Comparison of ENCODE assay signal across 17 cellular contexts in the genomic region with DNA sequence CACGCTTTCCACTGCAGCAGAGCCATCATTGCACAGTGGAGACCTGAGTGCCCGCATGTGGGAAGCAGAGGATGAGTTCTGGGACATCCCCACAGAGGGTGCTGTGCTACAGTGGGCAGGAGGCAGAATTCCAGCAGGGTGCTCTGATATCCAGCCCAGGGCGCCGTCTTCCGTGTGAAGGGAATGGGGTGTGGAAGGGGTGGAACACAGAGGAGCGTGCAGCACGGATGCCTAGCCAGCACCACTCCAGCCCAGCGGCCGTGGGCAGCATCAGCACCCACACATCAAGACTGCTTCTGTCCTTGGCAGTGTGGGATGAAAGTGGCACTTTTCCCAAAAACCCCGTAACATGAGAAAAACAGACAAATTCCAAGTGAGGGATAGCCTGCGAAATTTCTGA.
"Had no signal": no experiment of that assay in that cellular context is flagged by ENCODE, and none has a peak within 500 bp of the region (broad histone marks: within the 10 kb centered on the region; RNA-seq: fewer than 3 reads in every experiment).

No MANE protein-coding gene starts in this region.

- H3K27ac Mint-ChIP-seq: activated naive CD4-positive, alpha-beta T cell treated with anti-CD3 and anti-CD28 coated beads, Interleukin-2, amount 50 U/mL, for 24 hours; activated T-helper 1 cell treated with anti-CD3 and anti-CD28 coated beads, Interleukin-12 subunit alpha, Interleukin-12 subunit beta, Interleukin-2, Interleukin-4 antibody, amounts not matched to agents 30 ng/mL and 10 ng/mL and 1 ng/mL, durations not matched to agents 14 hours and 24 hours and 36 hours had no signal

- H3K27me3 ChIP-seq: foreskin keratinocyte, hepatocyte, pancreas, tibial artery had no signal

- H3K4me3 Mint-ChIP-seq: activated naive CD4-positive, alpha-beta T cell treated with anti-CD3 and anti-CD28 coated beads, Interleukin-2, amount 50 U/mL, for 24 hours; activated T-helper 1 cell treated with anti-CD3 and anti-CD28 coated beads, Interleukin-12 subunit alpha, Interleukin-12 subunit beta, Interleukin-2, Interleukin-4 antibody, amounts not matched to agents 30 ng/mL and 10 ng/mL and 1 ng/mL, durations not matched to agents 14 hours and 24 hours and 36 hours; brain; naive thymus-derived CD4-positive, alpha-beta T cell had no signal

- H3K27ac ChIP-seq: foreskin keratinocyte, hepatocyte, pancreas, tibial artery had no signal

- H3K9me3 Mint-ChIP-seq: activated naive CD4-positive, alpha-beta T cell treated with anti-CD3 and anti-CD28 coated beads, Interleukin-2, amount 50 U/mL, for 24 hours; activated T-helper 1 cell treated with anti-CD3 and anti-CD28 coated beads, Interleukin-12 subunit alpha, Interleukin-12 subunit beta, Interleukin-2, Interleukin-4 antibody, amounts not matched to agents 30 ng/mL and 10 ng/mL and 1 ng/mL, durations not matched to agents 14 hours and 24 hours and 36 hours; immature natural killer cell; naive thymus-derived CD4-positive, alpha-beta T cell had no signal

- DNase-seq: activated gamma-delta T cell treated with Interleukin-2 at 50 U/mL for 16 hours; activated T-cell treated with anti-CD3 and anti-CD28 coated beads for 4 hours; erythroblast; foreskin keratinocyte; immature natural killer cell; naive thymus-derived CD4-positive, alpha-beta T cell; pancreas; SK-N-SH; stimulated activated CD4-positive, alpha-beta T cell treated with anti-CD3 and anti-CD28 coated beads, Interleukin-2, amount 100 ng/mL, for 48 hours; stimulated activated CD8-positive, alpha-beta memory T cell treated with anti-CD3 and anti-CD28 coated beads, Interleukin-4, amount 100 ng/mL, for 48 hours; stimulated activated naive CD8-positive, alpha-beta T cell treated with anti-CD3 and anti-CD28 coated beads, Interleukin-15, Interleukin-2, amounts not matched to agents 100 U/mL and 50 U/mL, for 24 hours; tibial artery had no signal

- H3K9me3 ChIP-seq: pancreas, SK-N-SH, tibial artery had no signal

- ATAC-seq: foreskin keratinocyte; naive thymus-derived CD4-positive, alpha-beta T cell; pancreas; stimulated activated naive CD8-positive, alpha-beta T cell treated with anti-CD3 and anti-CD28 coated beads, Interleukin-15, Interleukin-2, amounts not matched to agents 100 U/mL and 50 U/mL, for 24 hours had no signal

- H3K4me3 ChIP-seq: hepatocyte, lung, pancreas, tibial artery had no signal

- H2AFZ ChIP-seq: hepatocyte had no signal

- H3K4me1 ChIP-seq: foreskin keratinocyte had no signal

- H3K9ac ChIP-seq: SK-N-SH had no signal

- H3K27me3 Mint-ChIP-seq: activated naive CD4-positive, alpha-beta T cell treated with anti-CD3 and anti-CD28 coated beads, Interleukin-2, amount 50 U/mL, for 24 hours; brain; naive thymus-derived CD4-positive, alpha-beta T cell had no signal

- H3K4me2 ChIP-seq: hepatocyte, SK-N-SH had no signal
